In genomic region chr4:82613111-82613510, GRCh38 we compare ENCODE assay signal across 36 cellular contexts. TPM values are rescaled to one million over a fixed set of nuclear protein-coding genes. Genes with fewer than 3 reads are reported as not detected.
"Had no signal": no experiment of that assay in that cellular context is flagged by ENCODE, and none has a peak within 500 bp of the region (broad histone marks: within the 10 kb centered on the region; RNA-seq: fewer than 3 reads in every experiment).

No MANE protein-coding gene starts in this region.

- H3K27me3 ChIP-seq: MG63 had no signal

- H3K36me3 ChIP-seq: MG63 had no signal

- H3K9me3 ChIP-seq: MG63 had no signal

- DNase-seq: Karpas-422, Kasumi-1, MG63, MM.1S, MV-4-11, NCI-H1048, NCI-H1092, NCI-H1092 treated with DMSO at 0.1 percent for 48 hours, NCI-H1105, NCI-H1105 treated with DMSO at 0.1 percent for 48 hours, NCI-H1417, NCI-H1417 treated with DMSO at 0.1 percent for 48 hours, NCI-H1436, NCI-H1436 treated with DMSO at 0.1 percent for 48 hours, NCI-H146, NCI-H1694, NCI-H1694 treated with DMSO at 0.1 percent for 48 hours, NCI-H187 treated with DMSO at 0.1 percent for 48 hours, NCI-H1930, NCI-H2029, NCI-H2029 treated with DMSO at 0.1 percent for 48 hours, NCI-H2081, NCI-H2081 treated with DMSO at 0.1 percent for 48 hours, NCI-H2107, NCI-H2171, NCI-H2171 treated with DMSO at 0.1 percent for 48 hours, NCI-H2227 treated with DMSO at 0.1 percent for 48 hours, NCI-H226, NCI-H345, NCI-H446, NCI-H446 treated with DMSO at 0.1 percent for 48 hours, NCI-H510A, NCI-H510A treated with DMSO at 0.1 percent for 48 hours, NCI-H524 had no signal

- H3K4me3 ChIP-seq: MG63 had no signal

RNA-seq across cellular contexts. Expression of gene TMEM150C, which starts 51.3 kb away (rescaled TPM):
- total RNA-seq: LHCN-M2, MCF 10A had no signal
